8 cellular contexts compared by ENCODE assay signal in genomic region chrX:24027086-24027485, GRCh38. TPM values are rescaled to one million over a fixed set of nuclear protein-coding genes. Genes with fewer than 3 reads are reported as not detected.
DNase-seq lines count a peak whose midpoint lies in the region; ATAC-seq and TF ChIP-seq lines count a peak whose summit lies in the region.

TSS of gene KLHL15 (minus strand) at chrX:24027186. CDS start at chrX:24006693, 20,493 bp downstream.

- peaks cover 20% of the 10 kb centered on the region for H3K27me3 ChIP-seq in H7 (ENCODE audit: control insufficient read depth, insufficient read depth, low read length)
- H3K27me3 ChIP-seq in right cardiac atrium (ENCODE audit: control insufficient read depth, insufficient read depth) = no peaks in the 10 kb centered on the region

- no peak for TF ChIP-seq POLR2A in erythroblast (IDR thresholded peaks at IDR 0.05; ENCODE audit: low read length)

- ATAC-seq in activated B cell treated with CpG ODN at 0.5 μM for 24 hours (ENCODE audit: low read depth) (no peak), right cardiac atrium (no peak), GM19023 (IDR thresholded peaks at IDR 0.05; ENCODE audit: unreplicated experiment) (no peak)

- WGBS in right cardiac atrium = 88% methylated on average over 7 of the region's 7 CpGs

- H3K27ac ChIP-seq in right cardiac atrium (ENCODE audit: low read length) (peak within 1 kb of the TSS; percentile 83), skin epidermis (peak within 1 kb of the TSS; percentile 77 to 97 (median 93))

- intact Hi-C loops in activated B cell treated with CpG ODN at 0.5 μM for 24 hours (cut with micrococcal nuclease) = loop anchor here (10.0 kb wide), 1 partner anchor 362 kb away; the partner anchor contains the start of gene PRDX4
- intact Hi-C loops in right cardiac atrium (cut with DNase I) = loop anchor here in 1 of 4 donors (10.0 kb wide), 1 partner anchor 122 kb away; the partner anchor contains the start of genes APOO and CXorf58

- H3K4me3 ChIP-seq in H7 (ENCODE audit: insufficient read depth, low read depth, low read length) (peak within 1 kb of the TSS; percentile 94), right cardiac atrium (ENCODE audit: low read length) (peak within 1 kb of the TSS; percentile 98), skin epidermis (peak within 1 kb of the TSS; percentile 64 to 93 (median 77))

- TF ChIP-seq CTCF in activated B cell treated with CpG ODN at 0.5 μM for 24 hours (IDR thresholded peaks at IDR 0.05) (no peak), GM10266 (IDR thresholded peaks at IDR 0.05; ENCODE audit: control insufficient read depth, insufficient read depth, low read depth, missing control alignments) (no peak)

- no peaks in the 10 kb centered on the region for H3K36me3 ChIP-seq in H7 (replicated peaks; ENCODE audit: control insufficient read depth, insufficient read depth, low read length)

- H3K27ac Mint-ChIP-seq in activated B cell treated with CpG ODN at 0.5 μM for 24 hours = peak within 1 kb of the TSS; percentile 86

- no peaks in the 10 kb centered on the region for H3K36me3 Mint-ChIP-seq in activated B cell treated with CpG ODN at 0.5 μM for 24 hours (ENCODE audit: low read depth)

- no peaks in the 10 kb centered on the region for H3K4me1 ChIP-seq in right cardiac atrium (ENCODE audit: control insufficient read depth, insufficient read depth, low read length)

- H3K27me3 Mint-ChIP-seq in activated B cell treated with CpG ODN at 0.5 μM for 24 hours = no peaks in the 10 kb centered on the region

- CTCF ChIA-PET in activated B cell treated with CpG ODN at 0.5 μM for 24 hours (lab: Charles Lee) = interaction anchor here (3.5 kb wide), 1 partner anchor 27 kb away, joined by 22 read pairs; the partner anchor contains the start of gene EIF2S3

- peaks cover 8% of the 10 kb centered on the region for H3K4me1 Mint-ChIP-seq in activated B cell treated with CpG ODN at 0.5 μM for 24 hours

- H3K9me3 ChIP-seq in right cardiac atrium (ENCODE audit: control insufficient read depth, low read length) = no peaks in the 10 kb centered on the region

- POLR2A ChIA-PET in activated B cell treated with CpG ODN at 0.5 μM for 24 hours (lab: Charles Lee) = interaction anchor here (0.5 to 4.5 kb wide), 3 partner anchors 18 to 27 kb away, joined by 4 to 113 read pairs (median 5); partner anchors contain the start of gene EIF2S3

- H3K4me3 Mint-ChIP-seq in activated B cell treated with CpG ODN at 0.5 μM for 24 hours = peak within 1 kb of the TSS; percentile 84

- no peaks in the 10 kb centered on the region for H3K9me3 Mint-ChIP-seq in activated B cell treated with CpG ODN at 0.5 μM for 24 hours

- DNase-seq in H7 (no peak), activated B cell treated with CpG ODN at 0.5 μM for 24 hours (no peak), right cardiac atrium (no peak), GM10266 (ENCODE audit: extremely low spot score) (no peak), NCI-H748 (lab: John Stamatoyannopoulos, UW; ENCODE audit: unreplicated experiment) (no peak), erythroblast (lab: John Stamatoyannopoulos, UW) (no peak)

RNA-seq across cellular contexts. Expression of gene KLHL15, which starts in this region (rescaled TPM):
- 18.2 and 25.8 TPM in 2 replicates for total RNA-seq in H7 (2014; rRNA removed; shearing (Covaris generic))
- 7.3 and 8.1 TPM in 2 replicates for total RNA-seq in activated B cell treated with CpG ODN at 0.5 μM for 24 hours
- total RNA-seq in right cardiac atrium = 1 to 10 TPM; 5.7 to 7.0 (median 6.0) TPM
- 3.2 TPM for polyA plus RNA-seq in right cardiac atrium
